15 cellular contexts compared by ENCODE assay signal in genomic region chr11:114170226-114170625, GRCh38.
DNase-seq lines count a peak whose midpoint lies in the region; ATAC-seq, FAIRE-seq and TF ChIP-seq lines count a peak whose summit lies in the region.
"Had no signal": no experiment of that assay in that cellular context is flagged by ENCODE, and none has a peak within 500 bp of the region (broad histone marks: within the 10 kb centered on the region; RNA-seq: fewer than 3 reads in every experiment).

No MANE protein-coding gene starts in this region.

- FAIRE-seq in kidney (lab: Jason Lieb, UNC) = no peak
- FAIRE-seq: astrocyte had no signal

- H4K20me1 ChIP-seq in BLaER1 treated with 17β-estradiol and CSF1 and Interleukin-3, amounts not matched to agents 10 nM and 100 nM = peaks cover 0 to 97% (median 15%) of the 10 kb centered on the region in 11 experiments; a peak in 12 of 22 replicates

- H3K9me3 ChIP-seq in BLaER1 treated with 17β-estradiol and CSF1 and Interleukin-3, amounts not matched to agents 10 nM and 100 nM (replicated peaks in 1 of 11) = no peaks in the 10 kb centered on the region
- H3K9me3 ChIP-seq in kidney (ENCODE audit: control insufficient read depth in 1 of 2, low read length in 2 of 2) (no peaks in the 10 kb centered on the region), spleen (no peaks in the 10 kb centered on the region)
- H3K9me3 ChIP-seq: SJSA1 had no signal

- H3K9ac ChIP-seq in BLaER1 treated with 17β-estradiol and CSF1 and Interleukin-3, amounts not matched to agents 10 nM and 100 nM = no peak overlapping the region
- H3K9ac ChIP-seq in kidney (ENCODE audit: low read length in 2 of 2) = no peak overlapping the region
- H3K9ac ChIP-seq: GM23248 had no signal

- no peaks in the 10 kb centered on the region for H3K36me3 ChIP-seq in BLaER1 treated with 17β-estradiol and CSF1 and Interleukin-3, amounts not matched to agents 10 nM and 100 nM
- H3K36me3 ChIP-seq in kidney (ENCODE audit: control insufficient read depth in 1 of 2, insufficient read depth in 2 of 2, low read length in 2 of 2) (peaks cover 0 to 4% of the 10 kb centered on the region in 2 donors), spleen (peaks cover 0 to 8% (median 0%) of the 10 kb centered on the region in 6 donors)
- H3K36me3 ChIP-seq: SJSA1 had no signal

- no peak for TF ChIP-seq POLR2A in spleen (IDR thresholded peaks at IDR 0.05)

- no peak overlapping the region for H3K4me3 ChIP-seq in BLaER1 treated with 17β-estradiol and CSF1 and Interleukin-3, amounts not matched to agents 10 nM and 100 nM
- H3K4me3 ChIP-seq in kidney (ENCODE audit: low read length in 2 of 2) (no peak overlapping the region), spleen (no peak overlapping the region)
- H3K4me3 ChIP-seq: GM23248, SJSA1 had no signal

- no peak for DNase-seq in kidney
- no peak for DNase-seq in spleen
- DNase-seq in activated gamma-delta T cell treated with Interleukin-2 at 50 U/mL for 16 hours = no peak
- no peak for DNase-seq in NOMO-1 treated with dmso at 0.1 percent for 144 hours (lab: John Stamatoyannopoulos, UW; ENCODE audit: unreplicated experiment)
- DNase-seq in UCSD-AML1 (lab: John Stamatoyannopoulos, UW; ENCODE audit: unreplicated experiment) = no peak
- DNase-seq: activated CD4-positive, alpha-beta T cell treated with anti-CD3 and anti-CD28 coated beads, Interleukin-2, amount 50 U/mL, for 48 hours; DMS 273 treated with DMSO at 0.1 percent for 48 hours; GM23248; NCI-H2171 treated with DMSO at 0.1 percent for 48 hours; stimulated activated CD4-positive, alpha-beta T cell treated with anti-CD3 and anti-CD28 coated beads, Interleukin-4, amount 100 ng/mL, for 1 hour had no signal

- H3K27me3 ChIP-seq in BLaER1 treated with 17β-estradiol and CSF1 and Interleukin-3, amounts not matched to agents 10 nM and 100 nM = peaks cover 0 to 100% (median 8%) of the 10 kb centered on the region in 11 experiments; a peak in 11 of 22 replicates
- no peaks in the 10 kb centered on the region for H3K27me3 ChIP-seq in spleen (replicated peaks in 1 of 7)
- H3K27me3 ChIP-seq: SJSA1 had no signal

- intact Hi-C loops in kidney (cut with DNase I) (no loop called here), spleen (cut with DNase I; ENCODE audit: low total_unique reads) (no loop called here)

- H3K27ac ChIP-seq in BLaER1 treated with 17β-estradiol and CSF1 and Interleukin-3, amounts not matched to agents 10 nM and 100 nM = no peak overlapping the region
- H3K27ac ChIP-seq in VCaP = peak overlapping the region; percentile 100
- H3K27ac ChIP-seq in kidney (ENCODE audit: low read depth in 2 of 2, low read length in 2 of 2) = peak overlapping the region; percentile 72 to 94
- peak overlapping the region in 6 of 8 donors; percentile 53 to 94 (median 90) for H3K27ac ChIP-seq in spleen
- H3K27ac ChIP-seq: GM23248, SJSA1 had no signal

- TF ChIP-seq CTCF in VCaP (conservative IDR thresholded peaks at IDR 0.05) (no peak), kidney (IDR thresholded peaks at IDR 0.05; ENCODE audit: borderline replicate concordance, extremely low read depth, insufficient read depth) (no peak), spleen (IDR thresholded peaks at IDR 0.05 in 8 of 11, conservative IDR thresholded peaks at IDR 0.05 in 3 of 11) (no peak)

- WGBS in spleen, 5 donors = 88 to 98% (median 92%) methylated on average over 10 of the region's 10 CpGs

- no peak for ATAC-seq in HG03280 (IDR thresholded peaks at IDR 0.05; ENCODE audit: unreplicated experiment)

- H3K4me2 ChIP-seq in BLaER1 treated with 17β-estradiol and CSF1 and Interleukin-3, amounts not matched to agents 10 nM and 100 nM = peak overlapping the region in 8 of 11 experiments; percentile 68 to 92 (median 80); a peak in 14 of 22 replicates

- peaks cover 18 to 98% (median 85%) of the 10 kb centered on the region in 10 experiments for H3K4me1 ChIP-seq in BLaER1 treated with 17β-estradiol and CSF1 and Interleukin-3, amounts not matched to agents 10 nM and 100 nM
- H3K4me1 ChIP-seq in kidney (ENCODE audit: control insufficient read depth in 1 of 2, insufficient read depth in 1 of 2, low read depth in 1 of 2, low read length in 2 of 2) = peaks cover 84 to 97% of the 10 kb centered on the region in 2 donors
- H3K4me1 ChIP-seq in spleen = peaks cover 61 to 100% (median 98%) of the 10 kb centered on the region in 6 donors
- H3K4me1 ChIP-seq: SJSA1 had no signal

Comparison
In these comparisons a context has a peak if more than half of its experiments do, and no peak if none do; other contexts are left out.
1. H3K27ac ChIP-seq: peak in VCaP (single experiment), kidney (2 of 2) and spleen (6 of 8); none in BLaER1 treated with 17β-estradiol and CSF1 and Interleukin-3, amounts not matched to agents 10 nM and 100 nM (0 of 11).